Comparison of ENCODE assay signal across 12 cellular contexts in the genomic region with DNA sequence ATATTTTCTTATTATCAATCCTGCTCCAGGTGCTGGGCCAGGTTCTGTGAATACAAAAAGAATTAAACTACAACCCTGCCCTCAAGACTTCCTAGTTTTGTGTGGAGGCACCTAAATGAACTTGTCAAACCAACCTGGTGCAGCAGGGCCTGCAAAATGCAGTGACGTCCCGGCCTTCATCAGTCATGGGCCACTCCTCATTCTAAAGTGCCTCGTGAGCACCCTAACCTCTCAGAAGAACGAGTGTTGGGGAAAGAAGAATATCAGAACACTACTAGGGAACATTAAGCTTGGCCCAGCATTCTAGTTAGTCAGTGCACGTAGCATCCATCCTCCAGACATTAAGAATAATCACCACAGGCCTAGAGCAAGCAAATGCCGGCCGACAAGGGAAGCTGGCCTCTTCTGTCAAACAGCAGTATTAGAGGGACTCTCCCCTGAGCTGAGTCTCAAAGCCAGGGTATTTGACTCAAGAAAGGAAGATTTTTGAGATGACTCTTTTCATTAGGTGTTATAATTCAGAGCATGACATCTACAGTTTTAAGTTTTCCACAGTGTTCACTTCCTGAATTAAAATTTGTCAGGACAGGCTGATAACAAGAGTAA.
DNase-seq lines count a peak whose midpoint lies in the region; ATAC-seq and TF ChIP-seq lines count a peak whose summit lies in the region.
"Had no signal": no experiment of that assay in that cellular context is flagged by ENCODE, and none has a peak within 500 bp of the region (broad histone marks: within the 10 kb centered on the region; RNA-seq: fewer than 3 reads in every experiment).

No MANE protein-coding gene starts in this region.

- intact Hi-C loops in ascending aorta (cut with DNase I), result no loop called here
- intact Hi-C loops in left ventricle myocardium inferior (cut with micrococcal nuclease), result no loop called here
- intact Hi-C loops in sciatic nerve (cut with DNase I), result no loop called here

- H3K4me1 ChIP-seq in ascending aorta (peaks cover 5 to 14% of the 10 kb centered on the region in 2 donors), left ventricle myocardium inferior (peaks cover 67% of the 10 kb centered on the region)

- ATAC-seq in sciatic nerve (peak; percentile 46), GM21360 (IDR thresholded peaks at IDR 0.05; ENCODE audit: unreplicated experiment) (no peak)

- H3K27ac ChIP-seq in ascending aorta, result peak overlapping the region; percentile 47 to 71
- peak overlapping the region; percentile 60 for H3K27ac ChIP-seq in left ventricle myocardium inferior (replicated peaks)

- H3K9me3 ChIP-seq in ascending aorta (no peaks in the 10 kb centered on the region), left ventricle myocardium inferior (replicated peaks) (no peaks in the 10 kb centered on the region)

- H3K4me3 ChIP-seq in AG10803 (ENCODE audit: low read length) (no peak overlapping the region), ascending aorta (no peak overlapping the region), left ventricle myocardium inferior (no peak overlapping the region)

- no peak for TF ChIP-seq CTCF in AG10803 (conservative IDR thresholded peaks at IDR 0.05; ENCODE audit: low read length)
- TF ChIP-seq CTCF in ascending aorta (IDR thresholded peaks at IDR 0.05), result no peak
- TF ChIP-seq CTCF in left ventricle myocardium inferior (IDR thresholded peaks at IDR 0.05; ENCODE audit: borderline replicate concordance), result no peak

- no peaks in the 10 kb centered on the region for H3K36me3 ChIP-seq in ascending aorta
- H3K36me3 ChIP-seq in left ventricle myocardium inferior, result no peaks in the 10 kb centered on the region

- peak; percentile 20 for DNase-seq in AG10803 (ENCODE audit: low read depth)
- no peak for DNase-seq in ascending aorta (ENCODE audit: low spot score in 2 of 2)
- no peak for DNase-seq in left ventricle myocardium inferior
- DNase-seq in sciatic nerve (ENCODE audit: low spot score), result no peak
- DNase-seq in D341Med (ENCODE audit: low spot score), result no peak
- DNase-seq in NCI-H1436 (lab: John Stamatoyannopoulos, UW), result no peak
- no peak for DNase-seq in stimulated activated CD4-positive, alpha-beta T cell treated with anti-CD3 and anti-CD28 coated beads, Interleukin-15, amount 100 ng/mL, for 24 hours
- DNase-seq: activated gamma-delta T cell treated with Interleukin-2 at 50 U/mL for 16 hours, islet precursor cell, NCI-H2171 treated with DMSO at 0.1 percent for 48 hours, SHP77 treated with DMSO at 0.1 percent for 48 hours had no signal

- H3K27me3 ChIP-seq in ascending aorta (no peaks in the 10 kb centered on the region), left ventricle myocardium inferior (ENCODE audit: low read depth) (no peaks in the 10 kb centered on the region)
